Comparison of ENCODE assay signal across 12 cellular contexts in genomic region chr6:112571486-112571885, GRCh38.
DNase-seq lines count a peak whose midpoint lies in the region; TF ChIP-seq lines count a peak whose summit lies in the region.
"Had no signal": no experiment of that assay in that cellular context is flagged by ENCODE, and none has a peak within 500 bp of the region (broad histone marks: within the 10 kb centered on the region; RNA-seq: fewer than 3 reads in every experiment).

No MANE protein-coding gene starts in this region.

- POLR2A ChIA-PET in Caco-2 (lab: Charles Lee): no interaction called here

- H3K4me3 ChIP-seq in MG63: no peak overlapping the region
- no peak overlapping the region for H3K4me3 ChIP-seq in colonic mucosa
- no peak overlapping the region for H3K4me3 ChIP-seq in mesenchymal stem cell (ENCODE audit: insufficient read depth in 1 of 2, low read depth in 1 of 2, low read length in 2 of 2)
- no peak overlapping the region for H3K4me3 ChIP-seq in thyroid gland (replicated peaks in 1 of 3)
- no peak overlapping the region for H3K4me3 ChIP-seq in Caco-2 (ENCODE audit: low read depth, low read length)
- H3K4me3 ChIP-seq: gastrocnemius medialis had no signal

- no peak overlapping the region for H3K4me2 ChIP-seq in mesenchymal stem cell (ENCODE audit: low read length, poor library complexity, severe bottlenecking)

- H3K27ac ChIP-seq in colonic mucosa (no peak overlapping the region), mesenchymal stem cell (ENCODE audit: low read length, poor library complexity, severe bottlenecking) (no peak overlapping the region), thyroid gland (peak overlapping the region; percentile 81 to 98 (median 83))
- H3K27ac ChIP-seq: gastrocnemius medialis, RWPE1 had no signal

- no peak overlapping the region for H3K27ac Mint-ChIP-seq in Caco-2 (ENCODE audit: unreplicated experiment)
- H3K27ac Mint-ChIP-seq: activated CD4-positive, alpha-beta memory T cell treated with anti-CD3 and anti-CD28 coated beads, Interleukin-2, amount 10 ng/mL, durations not matched to agents 7 days and 5 days; activated naive CD4-positive, alpha-beta T cell treated with anti-CD3 and anti-CD28 coated beads for 36 hours had no signal

- H3K36me3 ChIP-seq in MG63 (no peaks in the 10 kb centered on the region), colonic mucosa (no peaks in the 10 kb centered on the region), mesenchymal stem cell (ENCODE audit: control insufficient read depth in 1 of 2, insufficient read depth in 2 of 2, low read depth in 1 of 2, low read length in 2 of 2) (no peaks in the 10 kb centered on the region), thyroid gland (no peaks in the 10 kb centered on the region), Caco-2 (ENCODE audit: control insufficient read depth, insufficient read depth, low read length) (no peaks in the 10 kb centered on the region)
- H3K36me3 ChIP-seq: gastrocnemius medialis had no signal

- no peak overlapping the region for H3K4ac ChIP-seq in mesenchymal stem cell (ENCODE audit: low read depth in 1 of 2, low read length in 2 of 2)

- TF ChIP-seq CTCF in colonic mucosa (IDR thresholded peaks at IDR 0.05) (no peak), thyroid gland (IDR thresholded peaks at IDR 0.05) (no peak), Caco-2 (IDR thresholded peaks at IDR 0.05; ENCODE audit: insufficient read depth in 1 of 2, low read depth in 1 of 2, low read length in 1 of 2, severe bottlenecking in 1 of 2, unreplicated experiment in 1 of 2) (no peak)

- no peak for TF ChIP-seq POLR2A in thyroid gland (IDR thresholded peaks at IDR 0.05)

- no peaks in the 10 kb centered on the region for H3K4me1 Mint-ChIP-seq in Caco-2 (ENCODE audit: low read depth, unreplicated experiment)
- H3K4me1 Mint-ChIP-seq: activated CD4-positive, alpha-beta memory T cell treated with anti-CD3 and anti-CD28 coated beads, Interleukin-2, amount 10 ng/mL, durations not matched to agents 7 days and 5 days had no signal

- 49% methylated on average over 2 of the region's 3 CpGs for WGBS in mesenchymal stem cell
- WGBS in thyroid gland, 2 donors: 13 to 15% methylated on average over 3 of the region's 3 CpGs

- H3K36me3 Mint-ChIP-seq in Caco-2 (ENCODE audit: insufficient read depth, unreplicated experiment): no peaks in the 10 kb centered on the region

- H3K4me1 ChIP-seq in colonic mucosa (no peaks in the 10 kb centered on the region), mesenchymal stem cell (ENCODE audit: control insufficient read depth, insufficient read depth, low read depth, low read length) (no peaks in the 10 kb centered on the region), thyroid gland (peaks cover 34 to 36% of the 10 kb centered on the region in 2 donors), Caco-2 (no peaks in the 10 kb centered on the region)
- H3K4me1 ChIP-seq: gastrocnemius medialis had no signal

- no peaks in the 10 kb centered on the region for H3K79me1 ChIP-seq in mesenchymal stem cell (replicated peaks; ENCODE audit: low read length, poor library complexity, severe bottlenecking)

- no peak overlapping the region for H3K4me3 Mint-ChIP-seq in Caco-2 (ENCODE audit: unreplicated experiment)
- H3K4me3 Mint-ChIP-seq: activated CD4-positive, alpha-beta memory T cell treated with anti-CD3 and anti-CD28 coated beads, Interleukin-2, amount 10 ng/mL, durations not matched to agents 7 days and 5 days; activated naive CD4-positive, alpha-beta T cell treated with anti-CD3 and anti-CD28 coated beads for 36 hours had no signal

- H3K9me3 ChIP-seq in MG63 (no peaks in the 10 kb centered on the region), colonic mucosa (no peaks in the 10 kb centered on the region), mesenchymal stem cell (ENCODE audit: control insufficient read depth, low read length) (no peaks in the 10 kb centered on the region), thyroid gland (no peaks in the 10 kb centered on the region), Caco-2 (no peaks in the 10 kb centered on the region)
- H3K9me3 ChIP-seq: gastrocnemius medialis had no signal

- intact Hi-C loops in colonic mucosa (cut with DNase I) (no loop called here), thyroid gland (cut with DNase I) (no loop called here), Caco-2 (cut with micrococcal nuclease; ENCODE audit: unreplicated experiment) (no loop called here)

- no peak overlapping the region for H3K23ac ChIP-seq in mesenchymal stem cell (ENCODE audit: low read length in 2 of 2)

- H4K8ac ChIP-seq in mesenchymal stem cell (ENCODE audit: low read length): no peak overlapping the region

- H3K14ac ChIP-seq in mesenchymal stem cell (ENCODE audit: low read length in 2 of 2): no peak overlapping the region

- no TSS peak for BruUV-seq in Caco-2 (replicated peaks; lab: Mats Ljungman, UMichigan)

- no peak overlapping the region for H3K18ac ChIP-seq in mesenchymal stem cell (ENCODE audit: low read depth in 1 of 2, low read length in 2 of 2)

- no peaks in the 10 kb centered on the region for H3K9me3 Mint-ChIP-seq in Caco-2 (ENCODE audit: unreplicated experiment)
- H3K9me3 Mint-ChIP-seq: activated CD4-positive, alpha-beta memory T cell treated with anti-CD3 and anti-CD28 coated beads, Interleukin-2, amount 10 ng/mL, durations not matched to agents 7 days and 5 days; activated naive CD4-positive, alpha-beta T cell treated with anti-CD3 and anti-CD28 coated beads for 36 hours had no signal

- no peak overlapping the region for H2AFZ ChIP-seq in mesenchymal stem cell (ENCODE audit: low read depth, low read length)

- H2BK120ac ChIP-seq in mesenchymal stem cell (ENCODE audit: low read depth, low read length): no peak overlapping the region

- CTCF ChIA-PET in Caco-2 (lab: Charles Lee): no interaction called here

- peaks cover 3% of the 10 kb centered on the region for H3K27me3 Mint-ChIP-seq in Caco-2 (ENCODE audit: insufficient read depth, unreplicated experiment)
- H3K27me3 Mint-ChIP-seq: activated CD4-positive, alpha-beta memory T cell treated with anti-CD3 and anti-CD28 coated beads, Interleukin-2, amount 10 ng/mL, durations not matched to agents 7 days and 5 days had no signal

- no peaks in the 10 kb centered on the region for H3K27me3 ChIP-seq in MG63
- H3K27me3 ChIP-seq in colonic mucosa: no peaks in the 10 kb centered on the region
- no peaks in the 10 kb centered on the region for H3K27me3 ChIP-seq in mesenchymal stem cell (ENCODE audit: control insufficient read depth in 1 of 2, insufficient read depth in 1 of 2, low read length in 2 of 2)
- no peaks in the 10 kb centered on the region for H3K27me3 ChIP-seq in thyroid gland
- H3K27me3 ChIP-seq in Caco-2 (replicated peaks; ENCODE audit: control insufficient read depth, insufficient read depth, low read length): no peaks in the 10 kb centered on the region
- H3K27me3 ChIP-seq: gastrocnemius medialis had no signal

- H4K91ac ChIP-seq in mesenchymal stem cell (ENCODE audit: low read length): no peak overlapping the region

- H3K9ac ChIP-seq in colonic mucosa (ENCODE audit: low read depth in 2 of 2, low read length in 2 of 2) (no peak overlapping the region), mesenchymal stem cell (ENCODE audit: low read length) (peak overlapping the region; percentile 60)

- H2AK5ac ChIP-seq in mesenchymal stem cell (ENCODE audit: low read length, severe bottlenecking): no peak overlapping the region

- H2BK15ac ChIP-seq in mesenchymal stem cell (ENCODE audit: low read depth, poor library complexity, severe bottlenecking): no peak overlapping the region

- no peak overlapping the region for H2BK12ac ChIP-seq in mesenchymal stem cell (ENCODE audit: low read length in 2 of 2)

- DNase-seq in MG63 (peak; percentile 82), colonic mucosa (peak; percentile 19), mesenchymal stem cell (no peak), thyroid gland (peak; percentile 96), DMS53 treated with DMSO at 0.1 percent for 48 hours (lab: John Stamatoyannopoulos, UW; ENCODE audit: unreplicated experiment) (no peak), Caco-2 (no peak), NCI-H748 (lab: John Stamatoyannopoulos, UW; ENCODE audit: unreplicated experiment) (no peak)
- DNase-seq: activated CD4-positive, alpha-beta memory T cell treated with anti-CD3 and anti-CD28 coated beads, Interleukin-2, amount 10 ng/mL, durations not matched to agents 7 days and 5 days; activated naive CD4-positive, alpha-beta T cell treated with anti-CD3 and anti-CD28 coated beads for 36 hours; cortex of kidney; gastrocnemius medialis had no signal

- no peak overlapping the region for H2BK5ac ChIP-seq in mesenchymal stem cell (ENCODE audit: low read depth, low read length, poor library complexity, severe bottlenecking)

Comparison
In these comparisons a context has a peak if more than half of its experiments do, and no peak if none do; other contexts are left out.
1. DNase-seq: peak in MG63 (single experiment), colonic mucosa (single experiment) and thyroid gland (2 of 2); none in mesenchymal stem cell (single experiment), DMS53 treated with DMSO at 0.1 percent for 48 hours (single experiment), Caco-2 (0 of 2) and NCI-H748 (single experiment).
2. H3K27ac ChIP-seq: peak in thyroid gland (3 of 3); none in colonic mucosa (single experiment) and mesenchymal stem cell (single experiment).